1 cellular context compared by ENCODE assay signal in genomic region chr6:157811476-157812173, GRCh38.
TF ChIP-seq lines count a peak whose summit lies in the region.

No MANE protein-coding gene starts in this region.

TF ChIP-seq in K562, 482 proteins besides CTCF, POLR2A, EP300 and RAD21 (continued from another document and continues in another):
- no peak for TF ChIP-seq ZNF232 (CRISPR knock-in tag; IDR thresholded peaks at IDR 0.05)
- TF ChIP-seq HINFP (tag; conservative IDR thresholded peaks at IDR 0.05; ENCODE audit: low read depth), result 0 out of 2 replicates have a peak, but pooled peaks have one; percentile 51
- TF ChIP-seq RCOR1 (IDR thresholded peaks at IDR 0.05; ENCODE audit: borderline replicate concordance in 1 of 2, low read depth in 2 of 2, low read length in 2 of 2), result peak in 1 of 2 experiments; percentile 89; a peak in 2 of 4 replicates
- TF ChIP-seq ZBTB11 (CRISPR knock-in tag; IDR thresholded peaks at IDR 0.05), result peak in 1 of 3 experiments; percentile 59; a peak in 1 of 6 replicates
- no peak for TF ChIP-seq ZNF668 (CRISPR knock-in tag; IDR thresholded peaks at IDR 0.05)
- no peak; the same call in 1 of the 2 replicates for TF ChIP-seq C11orf30 (IDR thresholded peaks at IDR 0.05; ENCODE audit: low read depth)
- TF ChIP-seq CCNT2 (IDR thresholded peaks at IDR 0.05; ENCODE audit: borderline replicate concordance, extremely low read depth, insufficient read length, low read depth, low read length), result peak; percentile 93
- TF ChIP-seq TAL1 (IDR thresholded peaks at IDR 0.05), result peak; percentile 96
- no peak for TF ChIP-seq ZNF740 (CRISPR knock-in tag; IDR thresholded peaks at IDR 0.05)
- peak in 1 of 2 experiments; percentile 77; a peak in 3 of 4 replicates for TF ChIP-seq ZNF740 (tag; IDR thresholded peaks at IDR 0.05)
- 0 out of 2 replicates have a peak, but pooled peaks have one; percentile 8 for TF ChIP-seq PYGO2 (tag; IDR thresholded peaks at IDR 0.05)
- TF ChIP-seq SMARCE1 (IDR thresholded peaks at IDR 0.05), result peak; percentile 97
- TF ChIP-seq LEF1 (IDR thresholded peaks at IDR 0.05), result peak; percentile 96
- peak; percentile 69; the same call in 1 of the 2 replicates for TF ChIP-seq HES1 (IDR thresholded peaks at IDR 0.05; ENCODE audit: low read depth)
- TF ChIP-seq MTA2 (IDR thresholded peaks at IDR 0.05; ENCODE audit: low read depth), result peak; percentile 92
- TF ChIP-seq ZBTB17 (CRISPR knock-in tag; IDR thresholded peaks at IDR 0.05), result no peak
- no peak for TF ChIP-seq RREB1 (CRISPR knock-in tag; IDR thresholded peaks at IDR 0.05)
- TF ChIP-seq SPI1 (IDR thresholded peaks at IDR 0.05; ENCODE audit: borderline replicate concordance, low read depth, low read length), result no peak
- no peak for TF ChIP-seq ID3 (CRISPR knock-in tag; IDR thresholded peaks at IDR 0.05)
- peak; percentile 65; the same call in 1 of the 2 replicates for TF ChIP-seq ID3 (tag; IDR thresholded peaks at IDR 0.05)
- peak in 1 of 2 experiments; percentile 62 for TF ChIP-seq NCOA2 (IDR thresholded peaks at IDR 0.05; ENCODE audit: partially characterized antibody in 2 of 2)
- TF ChIP-seq KDM1A (IDR thresholded peaks at IDR 0.05), result peak; percentile 95 to 96
- peak; percentile 77; the same call in 1 of the 2 replicates for TF ChIP-seq ZNF175 (CRISPR knock-in tag; IDR thresholded peaks at IDR 0.05; ENCODE audit: low read depth)
- peak; percentile 43; the same call in 1 of the 2 replicates for TF ChIP-seq MYC (IDR thresholded peaks at IDR 0.05; ENCODE audit: low read depth, low read length)
- TF ChIP-seq MYC (CRISPR knock-in tag; IDR thresholded peaks at IDR 0.05; ENCODE audit: borderline replicate concordance, low read depth), result no peak
- TF ChIP-seq CBFA2T3 (IDR thresholded peaks at IDR 0.05), result peak; percentile 97
- TF ChIP-seq ADNP (tag; IDR thresholded peaks at IDR 0.05), result peak; percentile 66; the same call in 1 of the 2 replicates
- TF ChIP-seq AFF1 (IDR thresholded peaks at IDR 0.05; ENCODE audit: low read depth in 1 of 2, partially characterized antibody in 2 of 2), result peak in 1 of 2 experiments; percentile 50
- TF ChIP-seq TEAD4 (IDR thresholded peaks at IDR 0.05; ENCODE audit: low read length), result peak; percentile 97
- TF ChIP-seq TEAD4 (CRISPR knock-in tag; IDR thresholded peaks at IDR 0.05; ENCODE audit: borderline replicate concordance), result no peak
- 0 out of 2 replicates have a peak, but pooled peaks have one; percentile 50 for TF ChIP-seq EHMT2 (IDR thresholded peaks at IDR 0.05)
- peak; percentile 83; the same call in 1 of the 2 replicates for TF ChIP-seq STAT5A (IDR thresholded peaks at IDR 0.05; ENCODE audit: borderline replicate concordance, low read length)
- TF ChIP-seq MCM7 (IDR thresholded peaks at IDR 0.05), result no peak
- 0 out of 2 replicates have a peak, but pooled peaks have one; percentile 12 for TF ChIP-seq ETV1 (tag; conservative IDR thresholded peaks at IDR 0.05; ENCODE audit: low read depth)
- TF ChIP-seq ESRRA (IDR thresholded peaks at IDR 0.05; ENCODE audit: borderline replicate concordance, low read depth), result peak; percentile 62; the same call in 1 of the 2 replicates
- TF ChIP-seq CHCHD3 (CRISPR knock-in tag; IDR thresholded peaks at IDR 0.05), result 0 out of 2 replicates have a peak, but pooled peaks have one; percentile 59
- TF ChIP-seq SIX5 (IDR thresholded peaks at IDR 0.05; ENCODE audit: borderline replicate concordance in 1 of 2, insufficient read depth in 1 of 2, low read depth in 1 of 2, low read length in 2 of 2), result no peak
- TF ChIP-seq ZNF780A (CRISPR knock-in tag; IDR thresholded peaks at IDR 0.05), result no peak
- peak; percentile 96 for TF ChIP-seq GATAD2B (IDR thresholded peaks at IDR 0.05; ENCODE audit: borderline replicate concordance)
- TF ChIP-seq RBM15 (IDR thresholded peaks at IDR 0.05; ENCODE audit: insufficient read depth, low read length), result no peak
- peak; percentile 71; the same call in 1 of the 2 replicates for TF ChIP-seq NBN (IDR thresholded peaks at IDR 0.05; ENCODE audit: low read depth)
- TF ChIP-seq CREM (IDR thresholded peaks at IDR 0.05; ENCODE audit: low read depth), result peak; percentile 55
- 0 out of 2 replicates have a peak, but pooled peaks have one; percentile 70 for TF ChIP-seq NCOA1 (IDR thresholded peaks at IDR 0.05; ENCODE audit: low read depth)
- peak; percentile 80 for TF ChIP-seq USF2 (CRISPR knock-in tag; IDR thresholded peaks at IDR 0.05)
